Comparison of ENCODE assay signal across 1 cellular context in genomic region chr6:108699290-108700041, GRCh38.
A peak's percentile ranks its signal among the peaks of the same experiment; 100 is the strongest.
TF ChIP-seq lines count a peak whose summit lies in the region.

No MANE protein-coding gene starts in this region.

TF ChIP-seq in H1, 55 proteins besides CTCF, POLR2A, EP300 and RAD21 (continued from another document):
- peak; percentile 35; the same call in 1 of the 2 replicates for TF ChIP-seq MAX (IDR thresholded peaks at IDR 0.05)
